Comparison of ENCODE assay signal across 8 cellular contexts in the genomic region with DNA sequence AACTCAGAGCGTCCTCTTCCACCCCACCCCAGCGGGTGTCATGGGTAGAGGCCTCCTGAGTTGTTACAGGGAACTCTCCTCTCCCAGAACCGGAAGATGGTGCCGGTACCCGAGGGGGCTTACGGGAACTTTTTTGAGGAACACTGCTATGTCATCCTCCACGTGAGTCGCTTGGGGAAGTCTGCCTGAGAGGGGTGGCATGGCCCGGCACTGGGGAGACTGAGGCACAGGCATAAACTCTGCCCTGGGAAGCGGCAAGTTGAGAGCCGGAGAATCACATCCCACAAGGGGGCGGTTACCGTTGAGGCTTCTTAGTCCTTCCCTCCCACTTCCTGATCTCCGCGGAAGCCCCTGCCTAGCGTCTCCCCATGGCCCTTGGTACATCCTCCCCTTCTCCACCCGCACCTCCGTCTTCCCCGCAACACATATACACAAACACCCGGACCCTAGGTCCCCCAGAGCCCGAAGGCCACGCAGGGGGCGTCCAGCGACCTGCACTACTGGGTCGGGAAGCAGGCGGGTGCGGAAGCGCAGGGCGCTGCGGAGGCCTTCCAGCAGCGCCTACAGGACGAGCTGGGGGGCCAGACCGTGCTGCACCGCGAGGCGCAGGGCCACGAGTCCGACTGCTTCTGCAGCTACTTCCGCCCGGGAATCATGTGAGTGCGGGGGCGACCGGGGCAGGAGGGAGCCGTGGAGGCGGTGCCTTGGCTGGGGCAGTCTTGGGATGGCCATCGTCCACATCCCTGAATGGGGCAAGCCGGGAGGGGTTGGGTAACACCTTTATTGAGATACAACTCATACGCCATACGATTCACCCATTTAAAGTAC. TPM values are rescaled to one million over a fixed set of nuclear protein-coding genes. Genes with fewer than 3 reads are reported as not detected.
DNase-seq lines count a peak whose midpoint lies in the region; ATAC-seq and TF ChIP-seq lines count a peak whose summit lies in the region.

No MANE protein-coding gene starts in this region.

- H3K27ac ChIP-seq in Peyer's patch (peak overlapping the region; percentile 82 to 97 (median 88)), tibial artery (peak overlapping the region; percentile 58 to 61)

- H3K27ac Mint-ChIP-seq in osteocyte (ENCODE audit: unreplicated experiment): peak overlapping the region; percentile 63

- ATAC-seq in GM18519 (IDR thresholded peaks at IDR 0.05; ENCODE audit: low FRiP score, unreplicated experiment) (peak; percentile 40), HG02943 (IDR thresholded peaks at IDR 0.05; ENCODE audit: low read depth, unreplicated experiment) (peak; percentile 48)

- peaks cover 20% of the 10 kb centered on the region for H3K4me1 Mint-ChIP-seq in osteocyte (ENCODE audit: unreplicated experiment)

- intact Hi-C loops in tibial artery (cut with DNase I; ENCODE audit: low total_unique reads): no loop called here

- H3K27me3 ChIP-seq in Peyer's patch (no peaks in the 10 kb centered on the region), tibial artery (no peaks in the 10 kb centered on the region)

- H3K9me3 ChIP-seq in Peyer's patch (no peaks in the 10 kb centered on the region), tibial artery (no peaks in the 10 kb centered on the region)

- peak; percentile 77 to 88 (median 85) for DNase-seq in Peyer's patch
- DNase-seq in activated gamma-delta T cell treated with anti-CD3 and anti-CD28 coated beads, Interleukin-2, amount 50 U/mL, for 16 hours (ENCODE audit: low read depth): peak; percentile 38
- peak; percentile 64 for DNase-seq in germinal center (ENCODE audit: low spot score)
- DNase-seq in osteocyte (ENCODE audit: extremely low spot score, unreplicated experiment): no peak
- DNase-seq in tibial artery: peak; percentile 86 to 92
- no peak for DNase-seq in NCI-H2171 treated with DMSO at 0.1 percent for 48 hours (lab: John Stamatoyannopoulos, UW)

- peak overlapping the region; percentile 42 to 58 (median 57) for H3K4me3 ChIP-seq in Peyer's patch
- peak overlapping the region; percentile 50 to 60 for H3K4me3 ChIP-seq in tibial artery

- no peaks in the 10 kb centered on the region for H3K9me3 Mint-ChIP-seq in osteocyte (ENCODE audit: unreplicated experiment)

- TF ChIP-seq POLR2A in Peyer's patch (IDR thresholded peaks at IDR 0.05): peak; percentile 81 to 87

- H3K4me3 Mint-ChIP-seq in osteocyte (ENCODE audit: unreplicated experiment): peak overlapping the region; percentile 77

- peaks cover 9 to 54% (median 13%) of the 10 kb centered on the region in 4 donors for H3K4me1 ChIP-seq in Peyer's patch
- H3K4me1 ChIP-seq in tibial artery: peaks cover 0 to 30% (median 16%) of the 10 kb centered on the region in 4 donors

- TF ChIP-seq CTCF in Peyer's patch (IDR thresholded peaks at IDR 0.05) (no peak), osteocyte (IDR thresholded peaks at IDR 0.05) (no peak), tibial artery (IDR thresholded peaks at IDR 0.05) (no peak)

- no peaks in the 10 kb centered on the region for H3K36me3 Mint-ChIP-seq in osteocyte (ENCODE audit: unreplicated experiment)

- H3K36me3 ChIP-seq in Peyer's patch (peaks cover 0 to 24% (median 0%) of the 10 kb centered on the region in 3 donors), tibial artery (no peaks in the 10 kb centered on the region)

- peaks cover 2% of the 10 kb centered on the region for H3K27me3 Mint-ChIP-seq in osteocyte (ENCODE audit: unreplicated experiment)

RNA-seq across cellular contexts. Expression of gene VILL, which starts 3.4 kb away (rescaled TPM):
- total RNA-seq in Peyer's patch (100 to 1,000 TPM in 3 of 4 donors, 10 to 100 TPM in 1; 59.4 to 309 (median 230) TPM), osteocyte (2.3 and 2.7 TPM in 2 replicates)

RNA-seq across cellular contexts. Expression of gene PLCD1, which starts 35.4 kb away (rescaled TPM):
- total RNA-seq in Peyer's patch: 10 to 100 TPM; 36.6 to 47.0 (median 40.5) TPM
- total RNA-seq in osteocyte: 21.8 and 22.8 TPM in 2 replicates

RNA-seq across cellular contexts. Expression of gene DLEC1, which starts 45.0 kb away (rescaled TPM):
- total RNA-seq in Peyer's patch (1 to 10 TPM in 1 of 4 donors, under 1 TPM in 3; 0.18 to 2.2 (median 0.75) TPM), osteocyte (0.24 and 0.62 TPM in 2 replicates)

Comparison
In these comparisons a context has a peak if more than half of its experiments do, and no peak if none do; other contexts are left out.
1. DNase-seq: peak in Peyer's patch (3 of 3), activated gamma-delta T cell treated with anti-CD3 and anti-CD28 coated beads, Interleukin-2, amount 50 U/mL, for 16 hours (single experiment), germinal center (single experiment) and tibial artery (2 of 2); none in osteocyte (single experiment) and NCI-H2171 treated with DMSO at 0.1 percent for 48 hours (single experiment).
2. RNA of gene VILL, which starts 3.4 kb away (total RNA-seq): 59.4 to 309 TPM in Peyer's patch; 2.3 to 2.7 TPM in osteocyte; every median in the first group is over 10 times any median in the second.